Comparison of ENCODE assay signal across 12 cellular contexts in genomic region chr12:50572760-50573159, GRCh38.
DNase-seq lines count a peak whose midpoint lies in the region; ATAC-seq and TF ChIP-seq lines count a peak whose summit lies in the region.
"Had no signal": no experiment of that assay in that cellular context is flagged by ENCODE, and none has a peak within 500 bp of the region (broad histone marks: within the 10 kb centered on the region; RNA-seq: fewer than 3 reads in every experiment).

No MANE protein-coding gene starts in this region.

- no peaks in the 10 kb centered on the region for H3K27me3 ChIP-seq in IMR-90 (ENCODE audit: control insufficient read depth, insufficient read depth, low read length)
- H3K27me3 ChIP-seq in suprapubic skin, result no peaks in the 10 kb centered on the region
- no peaks in the 10 kb centered on the region for H3K27me3 ChIP-seq in CD4-positive, alpha-beta memory T cell (ENCODE audit: insufficient read depth, low read length)

- WGBS in IMR-90 (ENCODE audit: extremely low coverage in 2 of 2, insufficient read length in 1 of 2), 2 experiments, result 100% methylated on average over 1 of the region's 3 CpGs; no CpG with 5 or more reads in 1 of the 2 experiments
- 45% methylated on average over 3 of the region's 3 CpGs for WGBS in suprapubic skin

- H3K9me3 ChIP-seq in IMR-90 (ENCODE audit: control insufficient read depth, insufficient read depth, low read length) (no peaks in the 10 kb centered on the region), suprapubic skin (no peaks in the 10 kb centered on the region)
- H3K9me3 ChIP-seq in CD4-positive, alpha-beta memory T cell (ENCODE audit: control insufficient read depth in 1 of 2, low read length in 2 of 2), result no peaks in the 10 kb centered on the region

- peaks cover 0 to 2% of the 10 kb centered on the region in 2 donors for H3K36me3 Mint-ChIP-seq in CD4-positive, alpha-beta memory T cell

- peak overlapping the region; percentile 28; the same call in 1 of the 2 replicates for H2BK120ac ChIP-seq in IMR-90 (ENCODE audit: low read depth, low read length)

- H3K27me3 Mint-ChIP-seq in CD4-positive, alpha-beta memory T cell, result no peaks in the 10 kb centered on the region

- in situ Hi-C loops in IMR-90 (cut with MboI; ENCODE audit: low sequenced_read_pairs), result no loop called here

- no peak overlapping the region; a peak in 1 of 4 replicates for H4K8ac ChIP-seq in IMR-90 (ENCODE audit: low read depth in 2 of 2, low read length in 2 of 2)

- no peak overlapping the region for H3K4me3 Mint-ChIP-seq in CD4-positive, alpha-beta memory T cell

- H4K5ac ChIP-seq in IMR-90 (ENCODE audit: low read depth, low read length), result peak overlapping the region; percentile 70

- H3K9me1 ChIP-seq in IMR-90 (ENCODE audit: insufficient read depth, low read length), result peaks cover 19% of the 10 kb centered on the region

- TF ChIP-seq RAD21 in IMR-90 (IDR thresholded peaks at IDR 0.05; ENCODE audit: low read length), result no peak

- H3K9me3 Mint-ChIP-seq in CD4-positive, alpha-beta memory T cell, result no peaks in the 10 kb centered on the region

- H2BK15ac ChIP-seq in IMR-90 (ENCODE audit: low read depth, low read length), result no peak overlapping the region; the same call in 2 of the 3 replicates

- H2AK9ac ChIP-seq in IMR-90 (replicated peaks; ENCODE audit: low read depth, low read length, poor library complexity), result no peak overlapping the region

- no peak overlapping the region for H3K9ac ChIP-seq in IMR-90 (ENCODE audit: low read depth, low read length)

- no peak for TF ChIP-seq EP300 in suprapubic skin (IDR thresholded peaks at IDR 0.05)

- no peak overlapping the region for H3K56ac ChIP-seq in IMR-90 (ENCODE audit: extremely low read depth, insufficient read depth, low read length)

- DNase-seq in IMR-90 (no peak), astrocyte of the hippocampus (ENCODE audit: low read depth, low spot score) (peak; percentile 8), medulla oblongata (ENCODE audit: extremely low spot score) (peak; percentile 54), suprapubic skin (ENCODE audit: low spot score in 2 of 2) (no peak), DMS153 (lab: John Stamatoyannopoulos, UW) (no peak), NCI-H748 (lab: John Stamatoyannopoulos, UW; ENCODE audit: unreplicated experiment) (no peak)
- DNase-seq in CD4-positive, alpha-beta memory T cell, result no peak
- DNase-seq: activated naive CD4-positive, alpha-beta T cell; NCI-H1048; NCI-H748 treated with DMSO at 0.1 percent for 48 hours; stimulated activated CD4-positive, alpha-beta T cell treated with anti-CD3 and anti-CD28 coated beads, Interleukin-12 subunit alpha, Interleukin-12 subunit beta, amount 100 ng/mL, for 4 hours had no signal

- peak overlapping the region; percentile 60 for H3K14ac ChIP-seq in IMR-90 (replicated peaks; ENCODE audit: low read depth, low read length)

- H2AFZ ChIP-seq in IMR-90 (replicated peaks; ENCODE audit: low read length, poor library complexity), result no peak overlapping the region

- H2BK20ac ChIP-seq in IMR-90 (ENCODE audit: low read depth, low read length), result peak overlapping the region; percentile 51; the same call in 1 of the 2 replicates

- H3K79me1 ChIP-seq in IMR-90 (ENCODE audit: low read depth in 1 of 2, low read length in 2 of 2), result peaks cover 26 to 67% of the 10 kb centered on the region in 2 experiments

- peak overlapping the region; percentile 94 for H3K18ac ChIP-seq in IMR-90 (ENCODE audit: low read depth, low read length)

- intact Hi-C loops in IMR-90 (cut with micrococcal nuclease), result loop anchor here (5.0 kb wide), 3 partner anchors 50 to 65 kb away; no protein-coding TSS in a partner anchor
- intact Hi-C loops in CD4-positive, alpha-beta memory T cell (cut with micrococcal nuclease), result no loop called here

- H3K27ac Mint-ChIP-seq in CD4-positive, alpha-beta memory T cell, result peak overlapping the region in 2 of 7 donors; percentile 27 to 45

- dilution Hi-C loops in IMR-90 (cut with HindIII; ENCODE audit: low sequenced_read_pairs, unreplicated experiment), result no loop called here

- BruUV-seq in IMR-90 (replicated peaks; lab: Mats Ljungman, UMichigan), result no TSS peak

- peak overlapping the region; percentile 35; the same call in 1 of the 2 replicates for H4K91ac ChIP-seq in IMR-90 (ENCODE audit: insufficient read depth, low read depth, low read length)

- CTCF ChIA-PET in IMR-90 (lab: Yijun Ruan, JAX), result interaction anchor here (0.6 kb wide), 1 partner anchor 36 kb away, joined by 4 read pairs; no protein-coding TSS in a partner anchor
- CTCF ChIA-PET in CD4-positive, alpha-beta memory T cell (lab: Charles Lee; ENCODE audit: partially characterized antibody), result no interaction called here

- H3K23ac ChIP-seq in IMR-90 (ENCODE audit: low read depth, low read length), result no peak overlapping the region

- TF ChIP-seq POLR2A in IMR-90 (IDR thresholded peaks at IDR 0.05; ENCODE audit: low read depth, low read length), result no peak
- TF ChIP-seq POLR2A in suprapubic skin (IDR thresholded peaks at IDR 0.05), result no peak

- H3K27ac ChIP-seq in IMR-90 (ENCODE audit: insufficient read depth, low read length), result peak overlapping the region; percentile 71; the same call in 1 of the 2 replicates
- H3K27ac ChIP-seq in suprapubic skin, result peak overlapping the region; percentile 81
- no peak overlapping the region for H3K27ac ChIP-seq in CD4-positive, alpha-beta memory T cell (ENCODE audit: low read depth, low read length)

- H3K4me3 ChIP-seq in IMR-90 (ENCODE audit: insufficient read depth, low read depth, low read length), result no peak overlapping the region
- H3K4me3 ChIP-seq in suprapubic skin, result no peak overlapping the region
- no peak overlapping the region for H3K4me3 ChIP-seq in CD4-positive, alpha-beta memory T cell (ENCODE audit: low read length in 2 of 2)

- peak overlapping the region; percentile 53; the same call in 1 of the 2 replicates for H2AK5ac ChIP-seq in IMR-90 (ENCODE audit: low read depth, low read length)

- H3K4me1 ChIP-seq in IMR-90 (ENCODE audit: control insufficient read depth, insufficient read depth, low read length) (peaks cover 29% of the 10 kb centered on the region), suprapubic skin (peaks cover 74% of the 10 kb centered on the region)
- peaks cover 21% of the 10 kb centered on the region for H3K4me1 ChIP-seq in CD4-positive, alpha-beta memory T cell (ENCODE audit: insufficient read depth, low read length)

- ATAC-seq in IMR-90 (ENCODE audit: low read depth), result 0 out of 2 replicates have a peak, but pooled peaks have one; percentile 10
- no peak for ATAC-seq in GM19397 (IDR thresholded peaks at IDR 0.05; ENCODE audit: unreplicated experiment)

- POLR2A ChIA-PET in IMR-90 (lab: Charles Lee; ENCODE audit: unreplicated experiment), result no interaction called here
- POLR2A ChIA-PET in CD4-positive, alpha-beta memory T cell (lab: Charles Lee; ENCODE audit: partially characterized antibody), result no interaction called here

- H3K4ac ChIP-seq in IMR-90 (ENCODE audit: low read depth, low read length), result peak overlapping the region; percentile 45; the same call in 1 of the 2 replicates

- peak overlapping the region; percentile 62; the same call in 1 of the 2 replicates for H3K4me2 ChIP-seq in IMR-90 (ENCODE audit: low read depth, low read length)

- TF ChIP-seq CTCF in IMR-90 (conservative IDR thresholded peaks at IDR 0.05; ENCODE audit: low read depth, low read length) (no peak), suprapubic skin (IDR thresholded peaks at IDR 0.05) (no peak)

- peaks cover 25 to 40% (median 27%) of the 10 kb centered on the region in 4 donors for H3K4me1 Mint-ChIP-seq in CD4-positive, alpha-beta memory T cell

- no peaks in the 10 kb centered on the region for H3K36me3 ChIP-seq in IMR-90 (ENCODE audit: control insufficient read depth, insufficient read depth, low read length)
- no peaks in the 10 kb centered on the region for H3K36me3 ChIP-seq in suprapubic skin
- no peaks in the 10 kb centered on the region for H3K36me3 ChIP-seq in CD4-positive, alpha-beta memory T cell (ENCODE audit: insufficient read depth, low read length)

- peak overlapping the region; percentile 46 for H2BK5ac ChIP-seq in IMR-90 (ENCODE audit: low read depth, low read length, poor library complexity, severe bottlenecking)

- H4K20me1 ChIP-seq in IMR-90 (ENCODE audit: insufficient read depth, low read length), result peaks cover 33% of the 10 kb centered on the region; the same call in 1 of the 2 replicates

TF ChIP-seq in IMR-90, 13 proteins besides CTCF, POLR2A, EP300 and RAD21:
- no peak for TF ChIP-seq BHLHE40 (IDR thresholded peaks at IDR 0.05; ENCODE audit: low read depth, low read length)
- TF ChIP-seq SMC3 (IDR thresholded peaks at IDR 0.05; ENCODE audit: low read depth, low read length), result no peak
- no peak for TF ChIP-seq MAFK (IDR thresholded peaks at IDR 0.05; ENCODE audit: low read depth, low read length)
- no peak for TF ChIP-seq MAZ (IDR thresholded peaks at IDR 0.05; ENCODE audit: borderline replicate concordance, low read depth, low read length)
- TF ChIP-seq CHD1 (IDR thresholded peaks at IDR 0.05; ENCODE audit: low read depth, low read length), result no peak
- TF ChIP-seq RCOR1 (IDR thresholded peaks at IDR 0.05; ENCODE audit: insufficient replicate concordance, low read length), result no peak
- TF ChIP-seq CEBPB (IDR thresholded peaks at IDR 0.05; ENCODE audit: low read depth, low read length), result no peak
TF ChIP-seq in IMR-90: peak in this region for 0.

Comparison
In these comparisons a context has a peak if more than half of its experiments do, and no peak if none do; other contexts are left out.
1. DNase-seq: peak in astrocyte of the hippocampus (single experiment) and medulla oblongata (single experiment); none in IMR-90 (single experiment), suprapubic skin (0 of 2), CD4-positive, alpha-beta memory T cell (0 of 5), DMS153 (single experiment) and NCI-H748 (single experiment).